Comparison of ENCODE assay signal across 8 cellular contexts in the genomic region with DNA sequence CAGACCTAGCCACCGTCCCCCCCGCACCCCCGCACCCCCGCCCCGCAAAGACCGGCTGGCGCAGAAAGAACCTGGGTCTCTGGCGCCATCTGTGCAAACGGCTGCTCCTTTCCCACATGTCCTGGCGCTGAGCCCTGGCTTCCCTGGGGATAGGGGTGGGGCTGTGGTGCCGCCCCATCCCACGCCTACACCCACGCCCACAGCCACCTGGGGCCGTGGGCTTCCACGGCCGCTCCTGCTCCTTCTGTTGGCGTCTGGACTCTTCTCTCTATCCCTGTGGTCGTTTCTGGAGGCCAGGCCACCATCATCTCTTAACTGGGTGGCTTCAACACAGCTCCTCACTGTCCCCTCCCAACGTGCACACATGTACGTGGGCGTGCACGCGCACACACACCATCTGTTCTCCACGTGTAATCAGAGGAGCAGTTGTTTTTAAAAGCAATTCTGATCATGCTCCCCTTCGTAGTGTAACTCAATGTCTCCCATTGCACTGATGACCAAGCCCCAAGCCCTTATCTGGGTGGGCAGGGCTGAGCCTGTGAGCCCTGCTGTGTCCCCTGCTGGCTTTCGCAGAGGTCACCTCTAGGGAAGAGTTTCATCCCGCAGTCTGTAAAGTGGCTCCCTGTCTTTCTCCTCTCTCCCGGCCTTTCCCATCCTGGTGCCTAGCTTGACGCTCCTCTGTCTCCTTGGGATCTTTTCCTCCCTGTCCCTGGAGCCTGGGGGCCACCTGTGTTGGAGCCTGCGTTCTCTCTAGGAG. TPM values are rescaled to one million over a fixed set of nuclear protein-coding genes. Genes with fewer than 3 reads are reported as not detected.
DNase-seq lines count a peak whose midpoint lies in the region; ATAC-seq and TF ChIP-seq lines count a peak whose summit lies in the region.
"Had no signal": no experiment of that assay in that cellular context is flagged by ENCODE, and none has a peak within 500 bp of the region (broad histone marks: within the 10 kb centered on the region; RNA-seq: fewer than 3 reads in every experiment).

No MANE protein-coding gene starts in this region.

- no peaks in the 10 kb centered on the region for H3K36me3 Mint-ChIP-seq in chondrocyte (ENCODE audit: low read depth)
- H3K36me3 Mint-ChIP-seq in neural progenitor cell = no peaks in the 10 kb centered on the region

- H3K4me3 Mint-ChIP-seq in chondrocyte (ENCODE audit: unreplicated experiment) (no peak overlapping the region), neural progenitor cell (no peak overlapping the region)

- no peak overlapping the region for H3K9ac ChIP-seq in neural progenitor cell

- 23 to 28% methylated on average over 21 to 30 of the region's 30 CpGs for WGBS in lower leg skin, 2 donors

- H3K36me3 ChIP-seq in neural progenitor cell = no peaks in the 10 kb centered on the region
- H3K36me3 ChIP-seq: cardiac muscle cell had no signal

- no peaks in the 10 kb centered on the region for H3K9me3 ChIP-seq in neural progenitor cell (ENCODE audit: low read depth)

- CTCF ChIA-PET in GM10248 (lab: Yijun Ruan, JAX) = interaction anchor here (0.7 to 6.6 kb wide), 26 partner anchors 9 to 249 kb away, joined by 3 to 112 read pairs (median 5); a partner anchor contains a TSS

- H3K27me3 Mint-ChIP-seq in chondrocyte (ENCODE audit: low read depth) (peaks cover 49% of the 10 kb centered on the region), neural progenitor cell (ENCODE audit: insufficient read depth, low read depth) (peaks cover 7% of the 10 kb centered on the region)

- peaks cover 17% of the 10 kb centered on the region for H3K27me3 ChIP-seq in neural progenitor cell

- H3K27ac Mint-ChIP-seq in chondrocyte (ENCODE audit: unreplicated experiment) (no peak overlapping the region), neural progenitor cell (no peak overlapping the region)

- H3K4me2 ChIP-seq in neural progenitor cell = peak overlapping the region; percentile 46

- DNase-seq in GM10248 (ENCODE audit: extremely low spot score) (peak; percentile 43), NCI-H2196 (lab: John Stamatoyannopoulos, UW; ENCODE audit: unreplicated experiment) (peak; percentile 80), chondrocyte (ENCODE audit: low spot score) (no peak), neural progenitor cell (ENCODE audit: low spot score) (no peak), lower leg skin (ENCODE audit: low spot score in 2 of 2) (no peak), AG08396 (ENCODE audit: low spot score) (no peak)

- no peaks in the 10 kb centered on the region for H3F3A ChIP-seq in neural progenitor cell (ENCODE audit: low read depth)

- H4K20me1 ChIP-seq in neural progenitor cell (ENCODE audit: low read depth) = no peaks in the 10 kb centered on the region

- H3K4me1 ChIP-seq in neural progenitor cell = no peaks in the 10 kb centered on the region

- H3K4me3 ChIP-seq in neural progenitor cell = no peak overlapping the region
- no peak overlapping the region for H3K4me3 ChIP-seq in lower leg skin (ENCODE audit: low read depth, poor library complexity, severe bottlenecking)
- H3K4me3 ChIP-seq: cardiac muscle cell had no signal

- POLR2A ChIA-PET in GM10248 (lab: Yijun Ruan, JAX) = no interaction called here

- H2AFZ ChIP-seq in neural progenitor cell (replicated peaks) = no peak overlapping the region

- H3K9me3 Mint-ChIP-seq in chondrocyte (ENCODE audit: low read depth) (no peaks in the 10 kb centered on the region), neural progenitor cell (no peaks in the 10 kb centered on the region)

- H3K4me1 Mint-ChIP-seq in chondrocyte (ENCODE audit: low read depth) (peaks cover 5% of the 10 kb centered on the region), neural progenitor cell (peaks cover 9% of the 10 kb centered on the region)

- TF ChIP-seq POLR2A in lower leg skin (IDR thresholded peaks at IDR 0.05) = no peak

- no peak for ATAC-seq in HG03025 (IDR thresholded peaks at IDR 0.05; ENCODE audit: low FRiP score, unreplicated experiment)

- no peak overlapping the region for H3K27ac ChIP-seq in neural progenitor cell
- H3K27ac ChIP-seq: cardiac muscle cell had no signal

- intact Hi-C loops in lower leg skin (cut with DNase I; ENCODE audit: low total_unique reads) = loop anchor here (10.0 kb wide), 1 partner anchor 249 kb away; no protein-coding TSS in a partner anchor

- TF ChIP-seq CTCF in GM10248 (IDR thresholded peaks at IDR 0.05; ENCODE audit: control extremely low read depth, extremely low read depth, low read depth, missing control alignments) (no peak), chondrocyte (IDR thresholded peaks at IDR 0.05) (peak; percentile 71), neural progenitor cell (IDR thresholded peaks at IDR 0.05) (no peak), lower leg skin (IDR thresholded peaks at IDR 0.05) (no peak)

- H3K79me2 ChIP-seq in neural progenitor cell (ENCODE audit: low read depth) = no peaks in the 10 kb centered on the region

RNA-seq across cellular contexts. Expression of a gene that starts 31.9 kb away (rescaled TPM):
- total RNA-seq in chondrocyte = 1.5 to 4.8 TPM (median 4.5 TPM) in 3 replicates
- total RNA-seq in neural progenitor cell (ENCODE audit: low replicate concordance) = 73.9 and 76.7 TPM in 2 replicates
- total RNA-seq in lower leg skin = 10 to 100 TPM in 3 of 4 donors, 1 to 10 TPM in 1; 8.7 to 17.4 (median 14.0) TPM

Comparison
In these comparisons a context has a peak if more than half of its experiments do, and no peak if none do; other contexts are left out.
1. DNase-seq: peak in GM10248 (single experiment) and NCI-H2196 (single experiment); none in chondrocyte (single experiment), neural progenitor cell (single experiment), lower leg skin (0 of 2) and AG08396 (single experiment).